In the genomic region with DNA sequence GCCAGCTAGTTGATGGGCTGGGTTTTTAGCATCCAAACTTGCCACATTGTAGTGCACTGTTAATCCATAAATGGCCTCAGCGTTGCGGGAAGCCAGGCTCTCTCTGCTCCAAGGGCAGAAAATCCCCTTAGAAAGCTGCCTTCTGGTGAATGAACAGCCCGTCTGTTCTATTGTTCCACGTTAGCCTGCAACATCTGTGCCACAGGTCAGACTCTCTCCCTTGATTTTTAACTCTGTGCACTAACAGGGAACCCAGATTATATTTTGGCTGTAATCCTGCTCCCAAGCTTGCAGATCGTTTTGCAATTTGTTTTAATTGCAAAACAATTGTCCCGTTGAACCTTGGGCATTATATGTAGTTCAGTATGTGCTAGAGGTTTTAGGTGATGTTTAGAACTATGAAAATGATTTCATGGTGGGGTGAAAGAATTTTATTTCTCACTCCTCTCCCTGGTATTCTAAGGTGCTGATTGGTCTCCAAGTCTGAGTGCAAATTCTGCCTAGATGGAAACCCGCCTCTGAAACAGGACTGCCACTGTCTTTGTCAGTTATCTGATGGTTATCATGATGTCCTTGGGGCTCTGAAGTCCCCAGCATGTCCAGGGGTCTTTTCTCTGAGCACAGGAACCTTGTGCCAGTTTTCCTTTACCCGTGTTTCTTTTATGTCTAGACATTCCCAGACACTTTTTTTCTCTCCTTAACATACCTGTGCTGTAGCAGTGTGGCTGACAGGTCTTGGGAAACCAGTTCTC, we compare ENCODE assay signal across 10 cellular contexts.
DNase-seq lines count a peak whose midpoint lies in the region; ATAC-seq and TF ChIP-seq lines count a peak whose summit lies in the region.
"Had no signal": no experiment of that assay in that cellular context is flagged by ENCODE, and none has a peak within 500 bp of the region (broad histone marks: within the 10 kb centered on the region; RNA-seq: fewer than 3 reads in every experiment).

No MANE protein-coding gene starts in this region.

- H2BK12ac ChIP-seq in neuronal stem cell (ENCODE audit: low read length): no peak overlapping the region

- no peak overlapping the region for H2AFZ ChIP-seq in neuronal stem cell (ENCODE audit: low read length)

- no peak for TF ChIP-seq POLR2A in lower leg skin (IDR thresholded peaks at IDR 0.05)

- no peak overlapping the region for H3K9ac ChIP-seq in neuronal stem cell (ENCODE audit: low read depth, low read length, poor library complexity)

- no peak overlapping the region for H2AK5ac ChIP-seq in neuronal stem cell (ENCODE audit: low read depth, low read length)

- H3K9me3 ChIP-seq in neuronal stem cell (replicated peaks in 1 of 2; ENCODE audit: control insufficient read depth in 2 of 2, insufficient read depth in 1 of 2, low read depth in 1 of 2, low read length in 2 of 2): no peaks in the 10 kb centered on the region

- H2BK120ac ChIP-seq in neuronal stem cell (ENCODE audit: low read depth, low read length): no peak overlapping the region

- peaks cover 29 to 38% of the 10 kb centered on the region in 2 donors for H3K4me1 ChIP-seq in neuronal stem cell (ENCODE audit: control insufficient read depth in 2 of 2, insufficient read depth in 1 of 2, low read depth in 1 of 2, low read length in 2 of 2)

- H3K4me3 ChIP-seq in neuronal stem cell (ENCODE audit: low read length in 2 of 2): no peak overlapping the region
- H3K4me3 ChIP-seq in lower leg skin (ENCODE audit: low read depth, poor library complexity, severe bottlenecking): no peak overlapping the region

- H3K27ac ChIP-seq in epithelial cell of prostate (peak overlapping the region; percentile 77), neuronal stem cell (replicated peaks; ENCODE audit: low read length) (no peak overlapping the region)

- H4K91ac ChIP-seq in neuronal stem cell (ENCODE audit: low read depth, low read length, poor library complexity): no peak overlapping the region

- no peak overlapping the region for H3K23ac ChIP-seq in neuronal stem cell (ENCODE audit: low read depth, low read length, poor library complexity)

- WGBS in neuronal stem cell (ENCODE audit: extremely low coverage in 2 of 2, insufficient read length in 2 of 2, insufficient replicate concordance in 1 of 2), 2 donors: no CpG with 5 or more reads among the region's 8 CpGs
- WGBS in lower leg skin, 2 donors: 57 to 68% methylated on average over 8 of the region's 8 CpGs

- DNase-seq in DMS 273 (lab: John Stamatoyannopoulos, UW; ENCODE audit: unreplicated experiment): peak; percentile 90
- DNase-seq in NCI-H82 (lab: John Stamatoyannopoulos, UW): peak; percentile 99
- no peak for DNase-seq in epithelial cell of prostate (ENCODE audit: low read depth, low spot score)
- peak; percentile 66 for DNase-seq in neuronal stem cell (ENCODE audit: low spot score)
- no peak for DNase-seq in lower leg skin (ENCODE audit: low spot score in 2 of 2)
- no peak for DNase-seq in activated naive CD4-positive, alpha-beta T cell treated with anti-CD3 and anti-CD28 coated beads, Interleukin-2, amount 50 U/mL, for 16 hours
- DNase-seq: effector memory CD4-positive, alpha-beta T cell had no signal

- TF ChIP-seq CTCF in lower leg skin (IDR thresholded peaks at IDR 0.05): no peak

- no peak overlapping the region for H3K4me2 ChIP-seq in neuronal stem cell (ENCODE audit: insufficient read depth, low read length, poor library complexity, severe bottlenecking)

- ATAC-seq in HG02870 (IDR thresholded peaks at IDR 0.05; ENCODE audit: unreplicated experiment): no peak
- no peak for ATAC-seq in GM18511 (IDR thresholded peaks at IDR 0.05; ENCODE audit: unreplicated experiment)
- ATAC-seq: activated T-helper 17 cell treated with anti-CD3 and anti-CD28 coated beads, Interleukin-2, amount 50 U/mL, for 72 hours had no signal

- H3K79me1 ChIP-seq in neuronal stem cell (ENCODE audit: low read depth, low read length): no peaks in the 10 kb centered on the region

- no peak overlapping the region for H3K4ac ChIP-seq in neuronal stem cell (ENCODE audit: low read length)

- intact Hi-C loops in lower leg skin (cut with DNase I; ENCODE audit: low total_unique reads): no loop called here

- no peak overlapping the region for H3K14ac ChIP-seq in neuronal stem cell (ENCODE audit: low read length)

- no peak overlapping the region for H4K8ac ChIP-seq in neuronal stem cell (ENCODE audit: low read depth, low read length)

- no peaks in the 10 kb centered on the region for H3K27me3 ChIP-seq in neuronal stem cell (ENCODE audit: control insufficient read depth in 3 of 3, insufficient read depth in 3 of 3, low read depth in 1 of 3, low read length in 3 of 3)

- no peak overlapping the region for H3K18ac ChIP-seq in neuronal stem cell (ENCODE audit: low read length)

- no peak overlapping the region for H2BK15ac ChIP-seq in neuronal stem cell (ENCODE audit: low read length)

- peaks cover 0 to 3% of the 10 kb centered on the region in 2 donors for H3K36me3 ChIP-seq in neuronal stem cell (replicated peaks in 1 of 2; ENCODE audit: control insufficient read depth in 2 of 2, insufficient read depth in 2 of 2, low read length in 2 of 2)

- H2BK5ac ChIP-seq in neuronal stem cell (ENCODE audit: low read length): no peak overlapping the region

Comparison
In these comparisons a context has a peak if more than half of its experiments do, and no peak if none do; other contexts are left out.
1. DNase-seq: peak in DMS 273 (single experiment), NCI-H82 (single experiment) and neuronal stem cell (single experiment); none in epithelial cell of prostate (single experiment), lower leg skin (0 of 2) and activated naive CD4-positive, alpha-beta T cell treated with anti-CD3 and anti-CD28 coated beads, Interleukin-2, amount 50 U/mL, for 16 hours (single experiment).